In the genomic region with DNA sequence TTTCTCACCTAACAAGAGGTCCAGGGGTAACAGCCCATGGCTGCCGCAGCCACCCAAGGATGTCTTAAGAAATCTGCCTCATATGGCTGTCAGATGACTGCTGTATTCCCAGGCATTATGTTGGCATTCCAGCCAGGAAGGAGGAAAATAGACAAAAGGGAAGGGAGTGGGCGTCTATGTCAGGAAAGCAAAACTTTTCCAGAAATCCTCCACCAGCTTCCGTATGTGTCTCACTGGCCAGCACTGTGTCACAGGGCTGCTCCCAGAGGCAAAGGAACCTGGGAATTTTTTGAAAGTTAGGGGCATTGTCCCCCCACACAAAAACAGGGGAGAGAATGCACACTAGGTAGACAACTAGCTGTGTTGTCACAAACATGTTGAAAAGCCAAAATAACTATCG, we compare ENCODE assay signal across 26 cellular contexts. TPM values are rescaled to one million over a fixed set of nuclear protein-coding genes. Genes with fewer than 3 reads are reported as not detected.
DNase-seq lines count a peak whose midpoint lies in the region; FAIRE-seq and TF ChIP-seq lines count a peak whose summit lies in the region.
"Had no signal": no experiment of that assay in that cellular context is flagged by ENCODE, and none has a peak within 500 bp of the region (broad histone marks: within the 10 kb centered on the region; RNA-seq: fewer than 3 reads in every experiment).

No MANE protein-coding gene starts in this region.

- peak overlapping the region; percentile 12 for H3K27ac Mint-ChIP-seq in astrocyte (ENCODE audit: unreplicated experiment)
- H3K27ac Mint-ChIP-seq: CD8-positive, alpha-beta T cell had no signal

- no peaks in the 10 kb centered on the region for H3F3A ChIP-seq in GM23248 (ENCODE audit: insufficient read depth)

- H3K4me3 Mint-ChIP-seq in astrocyte (ENCODE audit: unreplicated experiment) = no peak overlapping the region
- H3K4me3 Mint-ChIP-seq: CD8-positive, alpha-beta T cell had no signal

- no peak overlapping the region for H3K9ac ChIP-seq in GM23248
- no peak overlapping the region for H3K9ac ChIP-seq in astrocyte (ENCODE audit: low read length)
- H3K9ac ChIP-seq: BLaER1 treated with 17β-estradiol and CSF1 and Interleukin-3, amounts not matched to agents 10 nM and 100 nM; SK-N-SH had no signal

- no peak overlapping the region for H3K4me3 ChIP-seq in GM23248
- H3K4me3 ChIP-seq in astrocyte (ENCODE audit: insufficient read depth, low read depth, low read length) = no peak overlapping the region
- no peak overlapping the region for H3K4me3 ChIP-seq in fibroblast of mammary gland (ENCODE audit: control insufficient read depth, low read depth, low read length)
- H3K4me3 ChIP-seq in BE2C (ENCODE audit: low read depth, low read length) = no peak overlapping the region
- H3K4me3 ChIP-seq: BLaER1 treated with 17β-estradiol and CSF1 and Interleukin-3, amounts not matched to agents 10 nM and 100 nM; GM12878 had no signal

- H3K4me1 ChIP-seq in GM23248 (ENCODE audit: insufficient read depth) (0 out of 2 replicates have a peak, but pooled peaks cover 3% of the 10 kb centered on the region), astrocyte (ENCODE audit: insufficient read depth, low read length) (no peaks in the 10 kb centered on the region), BE2C (no peaks in the 10 kb centered on the region)
- H3K4me1 ChIP-seq: BLaER1 treated with 17β-estradiol and CSF1 and Interleukin-3, amounts not matched to agents 10 nM and 100 nM; Caco-2 had no signal

- H3K27ac ChIP-seq in GM23248 (no peak overlapping the region), astrocyte (ENCODE audit: low read depth, low read length) (no peak overlapping the region)
- H3K27ac ChIP-seq: BLaER1 treated with 17β-estradiol and CSF1 and Interleukin-3, amounts not matched to agents 10 nM and 100 nM; HL-60 had no signal

- H3K4me1 Mint-ChIP-seq in astrocyte (ENCODE audit: low read depth, unreplicated experiment) = peaks cover 20% of the 10 kb centered on the region

- in situ Hi-C loops in GM23248 (cut with MboI) = no loop called here

- H3K9me3 ChIP-seq in GM23248 (ENCODE audit: low read depth) (no peaks in the 10 kb centered on the region), astrocyte (ENCODE audit: insufficient read depth, low read depth, low read length) (peaks cover 6% of the 10 kb centered on the region), BE2C (no peaks in the 10 kb centered on the region)
- H3K9me3 ChIP-seq: Caco-2 had no signal

- H3K27me3 Mint-ChIP-seq in astrocyte (ENCODE audit: low read depth, unreplicated experiment) = peaks cover 2% of the 10 kb centered on the region

- peaks cover 4% of the 10 kb centered on the region for H3K36me3 Mint-ChIP-seq in astrocyte (ENCODE audit: low read depth, unreplicated experiment)
- H3K36me3 Mint-ChIP-seq: CD8-positive, alpha-beta T cell had no signal

- WGBS in GM23248 (ENCODE audit: low coverage in 1 of 2, low lambda C conversion rate in 2 of 2, missing lambda C conversion rate in 2 of 2), 2 experiments = 62 to 71% methylated on average over 4 of the region's 4 CpGs

- FAIRE-seq in astrocyte (lab: Jason Lieb, UNC) = no peak
- FAIRE-seq: GM12878, H1, RCC 7860 had no signal

- no peaks in the 10 kb centered on the region for H4K20me1 ChIP-seq in GM23248 (ENCODE audit: insufficient read depth)
- H4K20me1 ChIP-seq in astrocyte (ENCODE audit: insufficient read depth, low read length) = no peaks in the 10 kb centered on the region
- H4K20me1 ChIP-seq: BLaER1 treated with 17β-estradiol and CSF1 and Interleukin-3, amounts not matched to agents 10 nM and 100 nM had no signal

- H3K9me3 Mint-ChIP-seq in astrocyte (ENCODE audit: unreplicated experiment) = peaks cover 15% of the 10 kb centered on the region
- H3K9me3 Mint-ChIP-seq: CD8-positive, alpha-beta T cell had no signal

- H3K36me3 ChIP-seq in GM23248 (ENCODE audit: low read depth) = no peaks in the 10 kb centered on the region
- H3K36me3 ChIP-seq in astrocyte (ENCODE audit: insufficient read depth, low read length) = no peaks in the 10 kb centered on the region
- H3K36me3 ChIP-seq in BE2C = no peaks in the 10 kb centered on the region
- H3K36me3 ChIP-seq: BLaER1 treated with 17β-estradiol and CSF1 and Interleukin-3, amounts not matched to agents 10 nM and 100 nM had no signal

- TF ChIP-seq CTCF in astrocyte (IDR thresholded peaks at IDR 0.05; ENCODE audit: insufficient read depth, low read depth, low read length) (no peak), fibroblast of mammary gland (conservative IDR thresholded peaks at IDR 0.05; ENCODE audit: control insufficient read depth, insufficient read depth, low read depth, low read length) (no peak), BE2C (IDR thresholded peaks at IDR 0.05; ENCODE audit: low read depth, low read length) (no peak)

- H2AFZ ChIP-seq in GM23248 = 0 out of 2 replicates have a peak overlapping the region, but pooled peaks have one; percentile 14
- no peak overlapping the region for H2AFZ ChIP-seq in astrocyte (ENCODE audit: low read depth, low read length)

- no peaks in the 10 kb centered on the region for H3K79me2 ChIP-seq in GM23248 (ENCODE audit: insufficient read depth)
- H3K79me2 ChIP-seq in astrocyte (ENCODE audit: insufficient read depth, low read length) = no peaks in the 10 kb centered on the region

- H3K4me2 ChIP-seq in GM23248 (ENCODE audit: unreplicated experiment) (no peak overlapping the region), astrocyte (ENCODE audit: low read length) (no peak overlapping the region)
- H3K4me2 ChIP-seq: BLaER1 treated with 17β-estradiol and CSF1 and Interleukin-3, amounts not matched to agents 10 nM and 100 nM; SK-N-SH had no signal

- H3K27me3 ChIP-seq in GM23248 (replicated peaks; ENCODE audit: insufficient read depth) = no peaks in the 10 kb centered on the region
- no peaks in the 10 kb centered on the region for H3K27me3 ChIP-seq in astrocyte (ENCODE audit: insufficient read depth, low read length)
- no peaks in the 10 kb centered on the region for H3K27me3 ChIP-seq in BE2C
- H3K27me3 ChIP-seq: BLaER1 treated with 17β-estradiol and CSF1 and Interleukin-3, amounts not matched to agents 10 nM and 100 nM had no signal

- H3K9me2 ChIP-seq in GM23248 (ENCODE audit: insufficient read depth) = no peaks in the 10 kb centered on the region
- H3K9me2 ChIP-seq: SK-N-SH had no signal

- DNase-seq in GM23248 = no peak
- DNase-seq in astrocyte (ENCODE audit: low read depth) = no peak
- DNase-seq in fibroblast of mammary gland (ENCODE audit: low read depth) = peak; percentile 26
- peak; percentile 23 for DNase-seq in renal cortical epithelial cell (ENCODE audit: low read depth)
- no peak for DNase-seq in NCI-H2171 treated with DMSO at 0.1 percent for 48 hours (lab: John Stamatoyannopoulos, UW)
- no peak for DNase-seq in NCI-H345 treated with DMSO at 0.1 percent for 48 hours (lab: John Stamatoyannopoulos, UW; ENCODE audit: unreplicated experiment)
- no peak for DNase-seq in BE2C
- DNase-seq: Caco-2; CD8-positive, alpha-beta T cell; GDM1; Karpas-422; NCI-H1092; NCI-H1436; NCI-H187; NCI-H2081 treated with DMSO at 0.1 percent for 48 hours; NCI-H2171; NCI-H524 treated with DMSO at 0.1 percent for 48 hours; NCI-H774; SIG-M5; SK-N-SH had no signal

RNA-seq across cellular contexts. Expression of gene BHMT2, which starts 7.3 kb away (rescaled TPM):
- 4.4 and 15.9 TPM in 2 replicates for total RNA-seq in GM23248 (2014; rRNA removed; shearing (Covaris generic))
- 6.2 and 7.0 TPM in 2 replicates for polyA plus RNA-seq in GM23248 (2016; fragmentation: Nextera tagmentation; extraction: Ambion mirVana)
- total RNA-seq in astrocyte = not detected in 2 replicates
- 20.3 and 34.6 TPM in 2 replicates for total RNA-seq in renal cortical epithelial cell
- not detected for polyA plus RNA-seq in BE2C (2012; ENCODE audit: insufficient read depth, insufficient read length, low read depth)
- total RNA-seq: A172; Caco-2; CD8-positive, alpha-beta T cell; GM12878; H1 had no signal
- polyA plus RNA-seq: GM12878, SK-N-SH had no signal

RNA-seq across cellular contexts. Expression of gene DMGDH, which starts 7.3 kb away (rescaled TPM):
- 0.38 and 1.6 TPM in 2 replicates for total RNA-seq in GM23248 (2014; rRNA removed; shearing (Covaris generic))
- polyA plus RNA-seq in GM23248 (2016; fragmentation: Nextera tagmentation; extraction: Ambion mirVana) = 1.5 and 2.8 TPM in 2 replicates
- total RNA-seq in astrocyte = not detected in 2 replicates
- 4.5 and 9.3 TPM in 2 replicates for total RNA-seq in renal cortical epithelial cell
- 1.4 TPM for polyA plus RNA-seq in BE2C (2012; ENCODE audit: insufficient read depth, insufficient read length, low read depth)
- total RNA-seq: A172, H1 had no signal

RNA-seq across cellular contexts. Expression of gene BHMT, which starts 34.8 kb away (rescaled TPM):
- total RNA-seq in GM23248 (2014; rRNA removed; shearing (Covaris generic)) = not detected in 2 replicates
- not detected in 2 replicates for polyA plus RNA-seq in GM23248 (2016; fragmentation: Nextera tagmentation; extraction: Ambion mirVana)
- total RNA-seq in astrocyte (not detected in 2 replicates), renal cortical epithelial cell (2.8 and 4.4 TPM in 2 replicates)
- polyA plus RNA-seq in BE2C (2012; ENCODE audit: insufficient read depth, insufficient read length, low read depth) = not detected
- total RNA-seq: A172; Caco-2; CD8-positive, alpha-beta T cell had no signal
- polyA plus RNA-seq: GM12878, SK-N-SH had no signal

Comparison
In these comparisons a context has a peak if more than half of its experiments do, and no peak if none do; other contexts are left out.
1. DNase-seq: peak in fibroblast of mammary gland (single experiment) and renal cortical epithelial cell (single experiment); none in GM23248 (single experiment), astrocyte (single experiment), NCI-H2171 treated with DMSO at 0.1 percent for 48 hours (single experiment), NCI-H345 treated with DMSO at 0.1 percent for 48 hours (single experiment) and BE2C (single experiment).